In the genomic region with DNA sequence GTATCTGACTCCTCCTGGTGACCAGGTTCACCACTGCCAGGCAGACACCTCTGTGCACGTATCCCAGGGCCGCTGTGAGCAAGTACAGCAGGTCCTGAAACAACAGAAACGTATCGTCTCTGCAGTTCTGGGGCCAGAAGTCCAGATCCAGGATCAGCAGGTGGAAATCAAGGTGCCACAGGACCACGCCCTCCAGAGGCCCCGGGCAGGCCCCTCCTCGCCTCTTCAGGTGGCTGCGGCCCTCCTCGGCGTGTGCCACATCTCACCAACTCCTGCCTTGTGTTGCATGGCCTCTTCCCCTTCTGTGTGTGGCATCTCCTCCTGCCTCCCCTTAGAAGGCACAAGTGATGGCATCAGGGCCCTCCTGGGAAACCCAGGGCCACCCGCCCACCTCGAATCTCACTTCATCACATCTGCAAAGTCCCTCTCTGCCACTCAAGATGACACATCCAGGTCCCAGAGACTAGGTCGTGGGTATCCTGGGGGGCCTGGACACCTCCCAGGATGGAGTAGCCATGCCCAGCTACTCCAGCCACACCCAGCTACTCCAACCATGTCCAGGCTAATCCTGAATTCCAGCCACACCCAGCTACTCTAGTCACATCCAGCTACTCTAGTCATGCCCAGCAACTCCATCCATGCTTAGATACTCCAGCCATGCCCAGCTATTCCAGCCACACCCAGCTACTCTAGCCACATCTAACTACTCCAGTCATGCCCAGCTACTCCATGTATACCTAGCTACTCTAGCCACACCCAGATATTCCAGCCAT, we compare ENCODE assay signal across 1 cellular context.
A peak's percentile ranks its signal among the peaks of the same experiment; 100 is the strongest.
TF ChIP-seq lines count a peak whose summit lies in the region.

No MANE protein-coding gene starts in this region.

TF ChIP-seq in K562, 482 proteins besides CTCF, POLR2A, EP300 and RAD21:
- TF ChIP-seq STAG1 (CRISPR knock-in tag; IDR thresholded peaks at IDR 0.05; ENCODE audit: borderline replicate concordance) = no peak
- peak; percentile 49; the same call in 1 of the 2 replicates for TF ChIP-seq BCOR (IDR thresholded peaks at IDR 0.05)
- TF ChIP-seq, protein P1, sequence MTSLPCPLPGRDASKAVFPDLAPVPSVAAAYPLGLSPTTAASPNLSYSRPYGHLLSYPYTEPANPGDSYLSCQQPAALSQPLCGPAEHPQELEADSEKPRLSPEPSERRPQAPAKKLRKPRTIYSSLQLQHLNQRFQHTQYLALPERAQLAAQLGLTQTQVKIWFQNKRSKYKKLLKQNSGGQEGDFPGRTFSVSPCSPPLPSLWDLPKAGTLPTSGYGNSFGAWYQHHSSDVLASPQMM (CRISPR knock-in tag; IDR thresholded peaks at IDR 0.05) = no peak
- no peak for TF ChIP-seq HDAC3 (IDR thresholded peaks at IDR 0.05; ENCODE audit: borderline replicate concordance, partially characterized antibody)
- peak; percentile 57; the same call in 1 of the 2 replicates for TF ChIP-seq HLTF (IDR thresholded peaks at IDR 0.05)
- TF ChIP-seq PRPF4 (IDR thresholded peaks at IDR 0.05; ENCODE audit: insufficient read depth, low read depth, low read length, poor library complexity, severe bottlenecking) = no peak
